Comparison of ENCODE assay signal across 25 cellular contexts in genomic region chr3:97736928-97737327, GRCh38. TPM values are rescaled to one million over a fixed set of nuclear protein-coding genes. Genes with fewer than 3 reads are reported as not detected.
DNase-seq lines count a peak whose midpoint lies in the region; ATAC-seq and TF ChIP-seq lines count a peak whose summit lies in the region.
"Had no signal": no experiment of that assay in that cellular context is flagged by ENCODE, and none has a peak within 500 bp of the region (broad histone marks: within the 10 kb centered on the region; RNA-seq: fewer than 3 reads in every experiment).

No MANE protein-coding gene starts in this region.

- H3K79me2 ChIP-seq in neural progenitor cell (ENCODE audit: low read depth): no peaks in the 10 kb centered on the region

- H3K27ac Mint-ChIP-seq in endothelial cell (ENCODE audit: unreplicated experiment) (peak overlapping the region; percentile 25), neural progenitor cell (no peak overlapping the region)
- H3K27ac Mint-ChIP-seq: activated CD4-positive, alpha-beta memory T cell treated with anti-CD3 and anti-CD28 coated beads for 36 hours; activated naive CD8-positive, alpha-beta T cell; CD8-positive, alpha-beta memory T cell; H9; naive thymus-derived CD8-positive, alpha-beta T cell; stimulated activated memory B cell treated with anti-CD40 and anti-IgM and Interleukin-4, amounts not matched to agents 10 μg/mL and 1 μg/mL and 100 μg/mL, for 72 hours; T-helper 2 cell treated with Interferon-gamma antibody and Interleukin-4, amounts not matched to agents 5 μg/mL and 100 μg/mL, for 36 hours; WTC11 had no signal

- no peaks in the 10 kb centered on the region for H4K20me1 ChIP-seq in neural progenitor cell (ENCODE audit: low read depth)

- H3K36me3 ChIP-seq in neural progenitor cell: no peaks in the 10 kb centered on the region
- no peaks in the 10 kb centered on the region for H3K36me3 ChIP-seq in upper lobe of right lung
- H3K36me3 ChIP-seq: ascending aorta, heart left ventricle, left lung, suprapubic skin had no signal

- H3K4me3 Mint-ChIP-seq in endothelial cell (ENCODE audit: unreplicated experiment) (no peak overlapping the region), neural progenitor cell (no peak overlapping the region)
- H3K4me3 Mint-ChIP-seq: activated CD4-positive, alpha-beta memory T cell treated with anti-CD3 and anti-CD28 coated beads for 36 hours; activated naive CD8-positive, alpha-beta T cell; CD8-positive, alpha-beta memory T cell; H9; naive thymus-derived CD8-positive, alpha-beta T cell; stimulated activated memory B cell treated with anti-CD40 and anti-IgM and Interleukin-4, amounts not matched to agents 10 μg/mL and 1 μg/mL and 100 μg/mL, for 72 hours; T-helper 2 cell treated with Interferon-gamma antibody and Interleukin-4, amounts not matched to agents 5 μg/mL and 100 μg/mL, for 36 hours; WTC11 had no signal

- no peak overlapping the region for H3K4me3 ChIP-seq in neural progenitor cell
- no peak overlapping the region for H3K4me3 ChIP-seq in upper lobe of right lung
- H3K4me3 ChIP-seq: ascending aorta, heart left ventricle, left lung, suprapubic skin had no signal

- H3K36me3 Mint-ChIP-seq in endothelial cell (ENCODE audit: low read depth, unreplicated experiment) (no peaks in the 10 kb centered on the region), neural progenitor cell (no peaks in the 10 kb centered on the region)
- H3K36me3 Mint-ChIP-seq: activated CD4-positive, alpha-beta memory T cell treated with anti-CD3 and anti-CD28 coated beads for 36 hours; activated naive CD8-positive, alpha-beta T cell; CD8-positive, alpha-beta memory T cell; naive thymus-derived CD8-positive, alpha-beta T cell; stimulated activated memory B cell treated with anti-CD40 and anti-IgM and Interleukin-4, amounts not matched to agents 10 μg/mL and 1 μg/mL and 100 μg/mL, for 72 hours; WTC11 had no signal

- TF ChIP-seq CTCF in endothelial cell (IDR thresholded peaks at IDR 0.05; ENCODE audit: unreplicated experiment) (no peak), neural progenitor cell (IDR thresholded peaks at IDR 0.05) (no peak), upper lobe of right lung (IDR thresholded peaks at IDR 0.05) (no peak)

- no peaks in the 10 kb centered on the region for H3K9me3 ChIP-seq in neural progenitor cell (ENCODE audit: low read depth)
- no peaks in the 10 kb centered on the region for H3K9me3 ChIP-seq in upper lobe of right lung
- H3K9me3 ChIP-seq: ascending aorta, heart left ventricle, left lung, suprapubic skin had no signal

- no peak overlapping the region for H3K9ac ChIP-seq in neural progenitor cell

- DNase-seq in DMS79 treated with DMSO at 0.1 percent for 48 hours (lab: John Stamatoyannopoulos, UW): peak; percentile 46
- no peak for DNase-seq in DMS79 (lab: John Stamatoyannopoulos, UW)
- DNase-seq in NCI-H2227 treated with DMSO at 0.1 percent for 48 hours (lab: John Stamatoyannopoulos, UW): peak; percentile 27
- no peak for DNase-seq in endothelial cell (ENCODE audit: low spot score)
- peak; percentile 23 for DNase-seq in neural progenitor cell (ENCODE audit: low spot score)
- no peak for DNase-seq in upper lobe of right lung
- DNase-seq in T-helper 9 cell: no peak
- no peak for DNase-seq in SKM-1 treated with dmso at 0.1 percent for 144 hours (lab: John Stamatoyannopoulos, UW; ENCODE audit: unreplicated experiment)
- DNase-seq: activated CD4-positive, alpha-beta memory T cell treated with anti-CD3 and anti-CD28 coated beads for 36 hours; CD8-positive, alpha-beta memory T cell; H9; heart left ventricle; Kasumi-1; left lung; midbrain; naive thymus-derived CD8-positive, alpha-beta T cell; NCI-H2029 treated with DMSO at 0.1 percent for 48 hours; NCI-H446 treated with DMSO at 0.1 percent for 48 hours; stimulated activated CD4-positive, alpha-beta T cell treated with anti-CD3 and anti-CD28 coated beads, Interleukin-4, amount 100 ng/mL, for 1 hour had no signal

- H3K27me3 Mint-ChIP-seq in endothelial cell (ENCODE audit: unreplicated experiment) (no peaks in the 10 kb centered on the region), neural progenitor cell (ENCODE audit: insufficient read depth, low read depth) (no peaks in the 10 kb centered on the region)

- peak overlapping the region; percentile 34 for H3K4me2 ChIP-seq in neural progenitor cell

- H3K9me3 Mint-ChIP-seq in endothelial cell (ENCODE audit: unreplicated experiment): no peaks in the 10 kb centered on the region
- no peaks in the 10 kb centered on the region for H3K9me3 Mint-ChIP-seq in neural progenitor cell
- H3K9me3 Mint-ChIP-seq: activated CD4-positive, alpha-beta memory T cell treated with anti-CD3 and anti-CD28 coated beads for 36 hours; CD8-positive, alpha-beta memory T cell; H9; naive thymus-derived CD8-positive, alpha-beta T cell; stimulated activated memory B cell treated with anti-CD40 and anti-IgM and Interleukin-4, amounts not matched to agents 10 μg/mL and 1 μg/mL and 100 μg/mL, for 72 hours; T-helper 2 cell treated with Interferon-gamma antibody and Interleukin-4, amounts not matched to agents 5 μg/mL and 100 μg/mL, for 36 hours; WTC11 had no signal

- ATAC-seq in upper lobe of right lung: no peak
- ATAC-seq: heart left ventricle; left lung; naive thymus-derived CD8-positive, alpha-beta T cell; stimulated activated memory B cell treated with anti-CD40 and anti-IgM and Interleukin-4, amounts not matched to agents 10 μg/mL and 1 μg/mL and 100 μg/mL, for 72 hours; WTC11 had no signal

- H3K4me1 ChIP-seq in neural progenitor cell: peaks cover 9% of the 10 kb centered on the region
- no peaks in the 10 kb centered on the region for H3K4me1 ChIP-seq in upper lobe of right lung
- H3K4me1 ChIP-seq: ascending aorta, heart left ventricle, left lung, suprapubic skin had no signal

- no peak overlapping the region for H3K27ac ChIP-seq in neural progenitor cell
- H3K27ac ChIP-seq in upper lobe of right lung: no peak overlapping the region
- H3K27ac ChIP-seq: ascending aorta, heart left ventricle, left lung, suprapubic skin had no signal

- no peak overlapping the region for H2AFZ ChIP-seq in neural progenitor cell (replicated peaks)

- H3K4me1 Mint-ChIP-seq in endothelial cell (ENCODE audit: unreplicated experiment): peaks cover 26% of the 10 kb centered on the region
- no peaks in the 10 kb centered on the region for H3K4me1 Mint-ChIP-seq in neural progenitor cell
- H3K4me1 Mint-ChIP-seq: CD8-positive, alpha-beta memory T cell; naive thymus-derived CD8-positive, alpha-beta T cell; stimulated activated memory B cell treated with anti-CD40 and anti-IgM and Interleukin-4, amounts not matched to agents 10 μg/mL and 1 μg/mL and 100 μg/mL, for 72 hours had no signal

- H3K27me3 ChIP-seq in neural progenitor cell (no peaks in the 10 kb centered on the region), upper lobe of right lung (no peaks in the 10 kb centered on the region)
- H3K27me3 ChIP-seq: ascending aorta, heart left ventricle, left lung, suprapubic skin had no signal

- intact Hi-C loops in upper lobe of right lung (cut with DNase I): no loop called here

- H3F3A ChIP-seq in neural progenitor cell (ENCODE audit: low read depth): no peaks in the 10 kb centered on the region

RNA-seq across cellular contexts. Expression of gene ARL6, which starts 27.6 kb away (rescaled TPM):
- total RNA-seq in endothelial cell (ENCODE audit: unreplicated experiment) (8.5 TPM), neural progenitor cell (ENCODE audit: low replicate concordance) (8.1 and 14.2 TPM in 2 replicates), upper lobe of right lung (10.1 TPM)

Comparison
In these comparisons a context has a peak if more than half of its experiments do, and no peak if none do; other contexts are left out.
1. DNase-seq: peak in DMS79 treated with DMSO at 0.1 percent for 48 hours (single experiment), NCI-H2227 treated with DMSO at 0.1 percent for 48 hours (single experiment) and neural progenitor cell (single experiment); none in DMS79 (single experiment), endothelial cell (single experiment), upper lobe of right lung (single experiment), T-helper 9 cell (single experiment) and SKM-1 treated with dmso at 0.1 percent for 144 hours (single experiment).